Comparison of ENCODE assay signal across 20 cellular contexts in the genomic region with DNA sequence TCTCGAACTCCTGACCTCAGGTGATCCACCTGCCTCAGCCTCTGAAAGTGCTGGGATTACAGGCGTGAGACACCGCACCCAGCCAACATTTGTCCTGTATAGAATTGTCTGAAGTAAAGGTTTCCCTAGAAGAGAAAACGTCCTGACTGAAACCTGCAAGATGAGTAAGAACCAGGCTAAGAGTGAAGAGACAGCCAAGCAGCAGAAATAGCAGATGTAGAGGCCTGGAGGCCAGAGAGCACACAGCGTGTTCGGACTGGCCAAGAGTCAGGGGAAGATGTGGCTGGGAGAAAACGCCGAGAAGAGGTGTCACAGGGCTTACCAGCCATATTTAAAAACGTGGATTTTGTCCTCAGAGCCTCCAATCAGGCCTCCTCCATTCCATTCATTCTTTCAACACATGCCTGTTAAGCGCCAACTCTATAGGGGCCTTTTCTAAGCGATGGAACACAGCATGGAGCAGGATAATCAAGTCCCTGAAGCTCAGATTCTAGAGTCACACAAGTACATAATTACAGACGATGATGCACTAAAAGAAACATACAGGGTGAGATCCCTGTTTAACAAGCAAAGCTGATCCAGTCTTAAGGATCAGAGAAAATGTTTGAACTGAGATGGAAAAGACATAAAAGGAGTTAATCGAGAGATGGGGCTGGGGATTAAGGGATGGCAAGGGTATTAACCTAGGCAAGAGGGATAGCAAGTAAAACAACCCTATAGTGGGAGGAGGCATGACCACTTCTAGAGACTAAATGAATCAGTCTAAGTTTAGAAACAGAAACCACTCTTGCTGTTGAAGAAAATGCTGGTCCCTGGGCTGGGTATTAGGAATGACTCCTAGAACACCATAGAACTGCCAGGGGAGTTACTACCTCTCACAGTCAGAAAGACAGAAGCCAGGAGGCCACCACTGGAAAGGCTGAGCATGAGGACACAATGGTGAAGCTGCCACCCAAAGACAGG. TPM values are rescaled to one million over a fixed set of nuclear protein-coding genes. Genes with fewer than 3 reads are reported as not detected.
DNase-seq lines count a peak whose midpoint lies in the region; ATAC-seq, FAIRE-seq and TF ChIP-seq lines count a peak whose summit lies in the region.
"Had no signal": no experiment of that assay in that cellular context is flagged by ENCODE, and none has a peak within 500 bp of the region (broad histone marks: within the 10 kb centered on the region; RNA-seq: fewer than 3 reads in every experiment).

No MANE protein-coding gene starts in this region.

- ATAC-seq in activated CD4-positive, alpha-beta T cell treated with anti-CD3 and anti-CD28 coated beads for 36 hours, result peak; percentile 73
- ATAC-seq in HG02798 (IDR thresholded peaks at IDR 0.05; ENCODE audit: poor library complexity, unreplicated experiment), result no peak
- ATAC-seq: left colon, SK-N-SH treated with all-trans-retinoic acid at 6 μM for 48 hours had no signal

- H2AFZ ChIP-seq in Loucy (ENCODE audit: low read length), result no peak overlapping the region
- no peak overlapping the region for H2AFZ ChIP-seq in H1 (ENCODE audit: low read length)
- H2AFZ ChIP-seq: parathyroid adenoma had no signal

- no peak overlapping the region for H3K4ac ChIP-seq in H1 (replicated peaks; ENCODE audit: insufficient read length, low read depth, low read length)

- no peak overlapping the region for H4K8ac ChIP-seq in H1 (ENCODE audit: extremely low read depth, insufficient read depth, low read length)

- peak; percentile 36 for DNase-seq in activated CD4-positive, alpha-beta T cell treated with anti-CD3 and anti-CD28 coated beads for 36 hours
- DNase-seq in activated CD4-positive, alpha-beta T cell treated with anti-CD3 and anti-CD28 coated beads for 1 hour, result no peak
- DNase-seq in H1 (ENCODE audit: low read depth in 1 of 2, low spot score in 2 of 2) (no peak), osteocyte (ENCODE audit: extremely low spot score, unreplicated experiment) (no peak), NCI-H69 (lab: John Stamatoyannopoulos, UW) (no peak), AG20443 (ENCODE audit: low spot score) (no peak)
- DNase-seq: CD4-positive, CD25-positive, alpha-beta regulatory T cell; effector CD8-positive, alpha-beta T cell; left colon; NCI-H1092 treated with DMSO at 0.1 percent for 48 hours; Peyer's patch; transverse colon had no signal

- no peaks in the 10 kb centered on the region for H3K36me3 ChIP-seq in Loucy (ENCODE audit: insufficient read depth, low read length)
- H3K36me3 ChIP-seq in H1 (ENCODE audit: control insufficient read depth in 2 of 4, insufficient read depth in 4 of 4, low read length in 3 of 4), result no peaks in the 10 kb centered on the region
- H3K36me3 ChIP-seq: Peyer's patch, transverse colon had no signal

- no peaks in the 10 kb centered on the region for H3K9me2 ChIP-seq in Loucy (replicated peaks; ENCODE audit: low read depth, low read length)

- POLR2A ChIA-PET in activated CD4-positive, alpha-beta T cell treated with anti-CD3 and anti-CD28 coated beads for 36 hours (lab: Charles Lee), result no interaction called here
- POLR2A ChIA-PET in H1 (lab: Charles Lee; ENCODE audit: partially characterized antibody), result interaction anchor here (0.6 to 8.5 kb wide), 6 partner anchors 8 to 78 kb away, joined by 3 to 85 read pairs (median 6); no protein-coding TSS in a partner anchor

- TF ChIP-seq CTCF in Loucy (conservative IDR thresholded peaks at IDR 0.05; ENCODE audit: low read length), result no peak
- TF ChIP-seq CTCF in H1 (IDR thresholded peaks at IDR 0.05; ENCODE audit: control extremely low read depth in 1 of 3, insufficient read depth in 1 of 3, low read depth in 1 of 3, low read length in 3 of 3), result no peak
- TF ChIP-seq CTCF in osteocyte (IDR thresholded peaks at IDR 0.05), result no peak

- peak overlapping the region; percentile 2 for H2BK120ac ChIP-seq in H1 (replicated peaks; ENCODE audit: low read depth, low read length)

- peak overlapping the region; percentile 62; the same call in 1 of the 2 replicates for H2BK5ac ChIP-seq in H1 (ENCODE audit: low read depth, low read length)

- peak overlapping the region; percentile 3 for H3K4me3 Mint-ChIP-seq in activated CD4-positive, alpha-beta T cell treated with anti-CD3 and anti-CD28 coated beads for 36 hours
- no peak overlapping the region for H3K4me3 Mint-ChIP-seq in osteocyte (ENCODE audit: unreplicated experiment)

- no peak for TF ChIP-seq RAD21 in H1 (IDR thresholded peaks at IDR 0.05 in 1 of 2, conservative IDR thresholded peaks at IDR 0.05 in 1 of 2; ENCODE audit: low read depth in 2 of 2, low read length in 2 of 2)

- no peak overlapping the region for H3K9ac ChIP-seq in Loucy (ENCODE audit: low read depth, low read length, poor library complexity, severe bottlenecking)
- H3K9ac ChIP-seq in H1 (replicated peaks in 1 of 4; ENCODE audit: extremely low read depth in 1 of 4, low read depth in 3 of 4, low read length in 3 of 4), result no peak overlapping the region; a peak in 2 of 7 replicates
- H3K9ac ChIP-seq: parathyroid adenoma had no signal

- H3K56ac ChIP-seq in H1 (replicated peaks; ENCODE audit: insufficient read length, low read depth, low read length), result no peak overlapping the region

- H3K27me3 Mint-ChIP-seq in activated CD4-positive, alpha-beta T cell treated with anti-CD3 and anti-CD28 coated beads for 36 hours, result no peaks in the 10 kb centered on the region
- no peaks in the 10 kb centered on the region for H3K27me3 Mint-ChIP-seq in osteocyte (ENCODE audit: unreplicated experiment)

- CTCF ChIA-PET in activated CD4-positive, alpha-beta T cell treated with anti-CD3 and anti-CD28 coated beads for 36 hours (lab: Charles Lee), result interaction anchor here (0.6 to 6.1 kb wide), 3 partner anchors 22 to 31 kb away, joined by 4 to 40 read pairs (median 13); no protein-coding TSS in a partner anchor
- CTCF ChIA-PET in H1 (lab: Charles Lee; ENCODE audit: partially characterized antibody), result interaction anchor here (1.0 to 7.8 kb wide), 5 partner anchors 8 to 69 kb away, joined by 3 to 36 read pairs (median 26); a partner anchor contains a TSS

- no peak overlapping the region for H3K23ac ChIP-seq in H1 (ENCODE audit: insufficient read length)

- peak overlapping the region; percentile 76; the same call in 1 of the 2 replicates for H2BK12ac ChIP-seq in H1 (ENCODE audit: low read depth, low read length)

- FAIRE-seq in H1 (lab: Jason Lieb, UNC), result no peak
- FAIRE-seq: A204.1, GM19239 had no signal

- H3K4me2 ChIP-seq in Loucy (ENCODE audit: low read depth, low read length, poor library complexity, severe bottlenecking) (peak overlapping the region; percentile 88), H1 (ENCODE audit: insufficient read depth in 1 of 2, low read depth in 2 of 2, low read length in 2 of 2) (peak overlapping the region; percentile 10 to 81; a peak in 3 of 4 replicates)

- intact Hi-C loops in activated CD4-positive, alpha-beta T cell treated with anti-CD3 and anti-CD28 coated beads for 36 hours (cut with DNase I, micrococcal nuclease), result no loop called here

- peaks cover 31% of the 10 kb centered on the region for H3K36me3 Mint-ChIP-seq in activated CD4-positive, alpha-beta T cell treated with anti-CD3 and anti-CD28 coated beads for 36 hours (ENCODE audit: low read depth)
- peaks cover 2% of the 10 kb centered on the region for H3K36me3 Mint-ChIP-seq in osteocyte (ENCODE audit: unreplicated experiment)

- WGBS in H1 (ENCODE audit: extremely low coverage in 1 of 2, insufficient coverage in 1 of 2, insufficient read length in 1 of 2, insufficient replicate concordance in 2 of 2, low coverage in 1 of 2, low lambda C conversion rate in 2 of 2, missing lambda C conversion rate in 1 of 2), 2 experiments, result 63% methylated on average over 13 of the region's 13 CpGs; no CpG with 5 or more reads in 1 of the 2 experiments

- peak overlapping the region; percentile 26; the same call in 1 of the 2 replicates for H3K18ac ChIP-seq in H1 (ENCODE audit: extremely low read depth, low read length)

- H2AK5ac ChIP-seq in H1 (ENCODE audit: low read depth, low read length), result peak overlapping the region; percentile 70; the same call in 1 of the 2 replicates

- H3K14ac ChIP-seq in H1 (ENCODE audit: insufficient read length), result no peak overlapping the region

- H3K27me3 ChIP-seq in Loucy (ENCODE audit: insufficient read depth, low read length, poor library complexity, severe bottlenecking) (no peaks in the 10 kb centered on the region), H1 (replicated peaks in 1 of 4; ENCODE audit: control insufficient read depth in 3 of 4, extremely low read depth in 1 of 4, insufficient read depth in 3 of 4, low read length in 3 of 4) (peaks cover 0 to 2% (median 0%) of the 10 kb centered on the region in 4 experiments; a peak in 1 of 7 replicates)
- H3K27me3 ChIP-seq: Peyer's patch, transverse colon had no signal

- H3K4me3 ChIP-seq in Loucy (ENCODE audit: low read length, poor library complexity, severe bottlenecking), result no peak overlapping the region
- peak overlapping the region in 1 of 4 experiments; percentile 6; a peak in 1 of 8 replicates for H3K4me3 ChIP-seq in H1 (ENCODE audit: extremely low read depth in 1 of 4, insufficient read depth in 2 of 4, low read depth in 3 of 4, low read length in 4 of 4)
- H3K4me3 ChIP-seq: Peyer's patch, transverse colon had no signal

- H4K20me1 ChIP-seq in Loucy (ENCODE audit: insufficient read depth, low read length, poor library complexity, severe bottlenecking) (peaks cover 27% of the 10 kb centered on the region), H1 (replicated peaks in 1 of 2; ENCODE audit: control insufficient read depth in 1 of 2, insufficient read depth in 2 of 2, low read length in 2 of 2) (peaks cover 6 to 11% of the 10 kb centered on the region in 2 experiments)

- TF ChIP-seq EP300 in H1 (IDR thresholded peaks at IDR 0.05; ENCODE audit: borderline replicate concordance in 1 of 2, low read depth in 2 of 2, low read length in 2 of 2), result no peak

- peak overlapping the region; percentile 47 for H2BK15ac ChIP-seq in H1 (ENCODE audit: low read length)

- peaks cover 3% of the 10 kb centered on the region; the same call in 1 of the 2 replicates for H3K79me1 ChIP-seq in H1 (ENCODE audit: low read depth, low read length)

- H3K4me1 ChIP-seq in Loucy (ENCODE audit: insufficient read depth, low read length, poor library complexity, severe bottlenecking) (peaks cover 31% of the 10 kb centered on the region), H1 (replicated peaks in 1 of 4; ENCODE audit: control insufficient read depth in 3 of 4, insufficient read depth in 4 of 4, low read length in 3 of 4) (peaks cover 16 to 28% (median 17%) of the 10 kb centered on the region in 4 experiments)

- peak overlapping the region; percentile 95 for H2BK20ac ChIP-seq in H1 (ENCODE audit: low read length)

- no peaks in the 10 kb centered on the region for H3F3A ChIP-seq in Loucy (ENCODE audit: low read depth)

- peaks cover 17% of the 10 kb centered on the region for H3K23me2 ChIP-seq in H1 (ENCODE audit: low read depth, low read length)

- no peaks in the 10 kb centered on the region for H3K9me3 Mint-ChIP-seq in activated CD4-positive, alpha-beta T cell treated with anti-CD3 and anti-CD28 coated beads for 36 hours (ENCODE audit: low read depth)
- H3K9me3 Mint-ChIP-seq in osteocyte (ENCODE audit: unreplicated experiment), result no peaks in the 10 kb centered on the region
- H3K9me3 Mint-ChIP-seq: CD4-positive, CD25-positive, alpha-beta regulatory T cell had no signal

- no peaks in the 10 kb centered on the region for H3K9me3 ChIP-seq in Loucy (ENCODE audit: insufficient read depth, low read depth, low read length)
- no peaks in the 10 kb centered on the region for H3K9me3 ChIP-seq in H1 (ENCODE audit: insufficient read depth in 2 of 2, low read depth in 1 of 2, low read length in 1 of 2)
- H3K9me3 ChIP-seq: Peyer's patch, transverse colon had no signal

- H3K79me2 ChIP-seq in Loucy (ENCODE audit: insufficient read depth, low read length) (peaks cover 42% of the 10 kb centered on the region), H1 (ENCODE audit: control insufficient read depth in 1 of 2, insufficient read depth in 2 of 2, low read length in 2 of 2) (peaks cover 11 to 35% of the 10 kb centered on the region in 2 experiments; a peak in 3 of 4 replicates)

- TF ChIP-seq POLR2A in H1 (IDR thresholded peaks at IDR 0.05; ENCODE audit: control extremely low read depth in 1 of 2, low read depth in 2 of 2, low read length in 2 of 2), result no peak

- H4K91ac ChIP-seq in H1 (replicated peaks; ENCODE audit: insufficient read length, low read length), result peak overlapping the region; percentile 71

- H4K5ac ChIP-seq in H1 (ENCODE audit: insufficient read length, low read depth, low read length), result no peak overlapping the region

- peaks cover 40% of the 10 kb centered on the region for H3K4me1 Mint-ChIP-seq in activated CD4-positive, alpha-beta T cell treated with anti-CD3 and anti-CD28 coated beads for 36 hours
- H3K4me1 Mint-ChIP-seq in osteocyte (ENCODE audit: unreplicated experiment), result peaks cover 35% of the 10 kb centered on the region

- peak overlapping the region; percentile 52 for H3K27ac Mint-ChIP-seq in activated CD4-positive, alpha-beta T cell treated with anti-CD3 and anti-CD28 coated beads for 36 hours
- peak overlapping the region; percentile 43 for H3K27ac Mint-ChIP-seq in osteocyte (ENCODE audit: unreplicated experiment)

- no peak overlapping the region; the same call in 1 of the 2 replicates for H3K27ac ChIP-seq in H1 (ENCODE audit: low read depth, low read length)
- H3K27ac ChIP-seq: Peyer's patch had no signal

RNA-seq across cellular contexts. Expression of a gene that starts 4.8 kb away (rescaled TPM):
- 10 to 100 TPM; 15.6 to 16.4 TPM for total RNA-seq in activated CD4-positive, alpha-beta T cell treated with anti-CD3 and anti-CD28 coated beads for 36 hours
- 52.4 and 54.0 TPM in 2 replicates for total RNA-seq in H1 (2021; fragmentation: NEBNext Ultra II Directional; extraction: Animal tissue kit (Norgen Biotek cat#: 25700))
- polyA plus RNA-seq in H1 (2011; rRNA removed), result 33.7 and 34.0 TPM in 2 replicates
- polyA plus RNA-seq in H1 (2011; cell fraction: cytosol; rRNA removed), result 40.1 TPM
- 23.6 TPM for polyA plus RNA-seq in H1 (2011; cell fraction: nucleus; rRNA removed)
- 41.3 to 45.9 TPM (median 42.1 TPM) in 4 replicates for polyA plus RNA-seq in H1 (2012, experiment 1 of 2)
- polyA plus RNA-seq in H1 (2012, experiment 2 of 2), result 43.6 TPM
- polyA plus RNA-seq in H1 (2013, experiment 1 of 2), result 36.6 TPM
- 39.0 TPM for polyA plus RNA-seq in H1 (2013, experiment 2 of 2)
- 14.9 and 15.4 TPM in 2 replicates for polyA minus RNA-seq in H1 (2011; rRNA and poly(A)+ RNA removed)
- 24.4 TPM for polyA minus RNA-seq in H1 (2011; cell fraction: cytosol; rRNA and poly(A)+ RNA removed)
- 13.9 TPM for polyA minus RNA-seq in H1 (2011; cell fraction: nucleus; rRNA and poly(A)+ RNA removed)
- 22.4 and 22.7 TPM in 2 replicates for total RNA-seq in osteocyte

RNA-seq across cellular contexts. Expression of a gene that starts 11.6 kb away (rescaled TPM):
- total RNA-seq in activated CD4-positive, alpha-beta T cell treated with anti-CD3 and anti-CD28 coated beads for 36 hours, result 1 to 10 TPM; 7.0 to 8.1 TPM
- 21.0 and 22.7 TPM in 2 replicates for total RNA-seq in H1 (2021; fragmentation: NEBNext Ultra II Directional; extraction: Animal tissue kit (Norgen Biotek cat#: 25700))
- 19.2 and 19.3 TPM in 2 replicates for polyA plus RNA-seq in H1 (2011; rRNA removed)
- 21.3 TPM for polyA plus RNA-seq in H1 (2011; cell fraction: cytosol; rRNA removed)
- 22.3 TPM for polyA plus RNA-seq in H1 (2011; cell fraction: nucleus; rRNA removed)
- 20.5 to 28.5 TPM (median 26.2 TPM) in 4 replicates for polyA plus RNA-seq in H1 (2012, experiment 1 of 2)
- 20.8 TPM for polyA plus RNA-seq in H1 (2012, experiment 2 of 2)
- polyA plus RNA-seq in H1 (2013, experiment 1 of 2), result 23.3 TPM
- polyA plus RNA-seq in H1 (2013, experiment 2 of 2), result 22.8 TPM
- 9.5 and 10.5 TPM in 2 replicates for polyA minus RNA-seq in H1 (2011; rRNA and poly(A)+ RNA removed)
- 7.7 TPM for polyA minus RNA-seq in H1 (2011; cell fraction: cytosol; rRNA and poly(A)+ RNA removed)
- polyA minus RNA-seq in H1 (2011; cell fraction: nucleus; rRNA and poly(A)+ RNA removed), result 8.2 TPM
- total RNA-seq in osteocyte, result 17.6 and 19.9 TPM in 2 replicates

RNA-seq across cellular contexts. Expression of a gene that starts 23.2 kb away (rescaled TPM):
- total RNA-seq in activated CD4-positive, alpha-beta T cell treated with anti-CD3 and anti-CD28 coated beads for 36 hours, result 1 to 10 TPM; 8.1 to 8.5 TPM
- total RNA-seq in H1 (2021; fragmentation: NEBNext Ultra II Directional; extraction: Animal tissue kit (Norgen Biotek cat#: 25700)), result 63.0 and 66.1 TPM in 2 replicates
- polyA plus RNA-seq in H1 (2011; rRNA removed), result 6.4 and 14.4 TPM in 2 replicates
- 9.3 TPM for polyA plus RNA-seq in H1 (2011; cell fraction: cytosol; rRNA removed)
- polyA plus RNA-seq in H1 (2011; cell fraction: nucleus; rRNA removed), result 20.6 TPM
- polyA plus RNA-seq in H1 (2012, experiment 1 of 2), result 28.3 to 39.1 TPM (median 34.8 TPM) in 4 replicates
- 27.6 TPM for polyA plus RNA-seq in H1 (2012, experiment 2 of 2)
- 34.1 TPM for polyA plus RNA-seq in H1 (2013, experiment 1 of 2)
- polyA plus RNA-seq in H1 (2013, experiment 2 of 2), result 34.4 TPM
- polyA minus RNA-seq in H1 (2011; rRNA and poly(A)+ RNA removed), result 2.9 and 6.2 TPM in 2 replicates
- polyA minus RNA-seq in H1 (2011; cell fraction: cytosol; rRNA and poly(A)+ RNA removed), result 16.2 TPM
- 11.5 TPM for polyA minus RNA-seq in H1 (2011; cell fraction: nucleus; rRNA and poly(A)+ RNA removed)
- 30.8 and 31.7 TPM in 2 replicates for total RNA-seq in osteocyte

RNA-seq across cellular contexts. Expression of a gene that starts 44.6 kb away (rescaled TPM):
- total RNA-seq in activated CD4-positive, alpha-beta T cell treated with anti-CD3 and anti-CD28 coated beads for 36 hours, result not detected
- total RNA-seq in H1 (2021; fragmentation: NEBNext Ultra II Directional; extraction: Animal tissue kit (Norgen Biotek cat#: 25700)), result not detected in 2 replicates
- polyA plus RNA-seq in H1 (2011; rRNA removed), result not detected in 2 replicates
- not detected for polyA plus RNA-seq in H1 (2011; cell fraction: cytosol; rRNA removed)
- polyA plus RNA-seq in H1 (2011; cell fraction: nucleus; rRNA removed), result not detected
- not detected in 4 replicates for polyA plus RNA-seq in H1 (2012, experiment 1 of 2)
- not detected for polyA plus RNA-seq in H1 (2012, experiment 2 of 2)
- polyA plus RNA-seq in H1 (2013, experiment 1 of 2), result not detected
- polyA plus RNA-seq in H1 (2013, experiment 2 of 2), result not detected
- not detected in 2 replicates for polyA minus RNA-seq in H1 (2011; rRNA and poly(A)+ RNA removed)
- not detected for polyA minus RNA-seq in H1 (2011; cell fraction: cytosol; rRNA and poly(A)+ RNA removed)
- polyA minus RNA-seq in H1 (2011; cell fraction: nucleus; rRNA and poly(A)+ RNA removed), result not detected
- not detected in 2 replicates for total RNA-seq in osteocyte
- total RNA-seq: cardiac septum; CD4-positive, CD25-positive, alpha-beta regulatory T cell; left colon; Peyer's patch; skeletal muscle tissue; transverse colon had no signal
- polyA plus RNA-seq: CD4-positive, CD25-positive, alpha-beta regulatory T cell had no signal

RNA-seq across cellular contexts. Expression of a gene that starts 44.7 kb away (rescaled TPM):
- 1 to 10 TPM; 5.2 to 7.5 TPM for total RNA-seq in activated CD4-positive, alpha-beta T cell treated with anti-CD3 and anti-CD28 coated beads for 36 hours
- 15.0 and 19.4 TPM in 2 replicates for total RNA-seq in H1 (2021; fragmentation: NEBNext Ultra II Directional; extraction: Animal tissue kit (Norgen Biotek cat#: 25700))
- 33.3 and 41.9 TPM in 2 replicates for polyA plus RNA-seq in H1 (2011; rRNA removed)
- polyA plus RNA-seq in H1 (2011; cell fraction: cytosol; rRNA removed), result 25.4 TPM
- polyA plus RNA-seq in H1 (2011; cell fraction: nucleus; rRNA removed), result 20.5 TPM
- polyA plus RNA-seq in H1 (2012, experiment 1 of 2), result 17.4 to 24.3 TPM (median 23.5 TPM) in 4 replicates
- 23.4 TPM for polyA plus RNA-seq in H1 (2012, experiment 2 of 2)
- polyA plus RNA-seq in H1 (2013, experiment 1 of 2), result 19.3 TPM
- 21.8 TPM for polyA plus RNA-seq in H1 (2013, experiment 2 of 2)
- 11.8 and 15.0 TPM in 2 replicates for polyA minus RNA-seq in H1 (2011; rRNA and poly(A)+ RNA removed)
- 16.5 TPM for polyA minus RNA-seq in H1 (2011; cell fraction: cytosol; rRNA and poly(A)+ RNA removed)
- polyA minus RNA-seq in H1 (2011; cell fraction: nucleus; rRNA and poly(A)+ RNA removed), result 8.1 TPM
- total RNA-seq in osteocyte, result 47.3 and 57.7 TPM in 2 replicates
